In genomic region chr3:119637679-119638525, GRCh38 we compare ENCODE assay signal across 9 cellular contexts. TPM values are rescaled to one million over a fixed set of nuclear protein-coding genes. Genes with fewer than 3 reads are reported as not detected.
A peak's percentile ranks its signal among the peaks of the same experiment; 100 is the strongest.
DNase-seq lines count a peak whose midpoint lies in the region; ATAC-seq, FAIRE-seq and TF ChIP-seq lines count a peak whose summit lies in the region.
"Had no signal": no experiment of that assay in that cellular context is flagged by ENCODE, and none has a peak within 500 bp of the region (broad histone marks: within the 10 kb centered on the region; RNA-seq: fewer than 3 reads in every experiment).

No MANE protein-coding gene starts in this region.

- H3K9ac ChIP-seq in kidney (ENCODE audit: low read length in 2 of 2) = no peak overlapping the region

- TF ChIP-seq CTCF in kidney (IDR thresholded peaks at IDR 0.05; ENCODE audit: borderline replicate concordance, extremely low read depth, insufficient read depth) (no peak), upper lobe of left lung (IDR thresholded peaks at IDR 0.05) (no peak)

- no peaks in the 10 kb centered on the region for H3K27me3 ChIP-seq in upper lobe of left lung

- WGBS in adipose tissue, 3 donors = 38 to 82% (median 43%) methylated on average over 7 of the region's 7 CpGs
- WGBS in upper lobe of left lung, 2 donors = 56 to 69% methylated on average over 7 of the region's 7 CpGs

- TF ChIP-seq EP300 in upper lobe of left lung (IDR thresholded peaks at IDR 0.05) = peak in 2 of 4 donors; percentile 75 to 85

- H3K4me3 ChIP-seq in kidney (ENCODE audit: low read length in 2 of 2) (no peak overlapping the region), upper lobe of left lung (no peak overlapping the region)

- ATAC-seq in GM21360 (IDR thresholded peaks at IDR 0.05; ENCODE audit: unreplicated experiment) = peak; percentile 22
- ATAC-seq in HG03565 (IDR thresholded peaks at IDR 0.05; ENCODE audit: unreplicated experiment) = peak; percentile 17
- ATAC-seq in upper lobe of left lung (ENCODE audit: low FRiP score in 2 of 2) = peak; percentile 68 to 82

- TF ChIP-seq POLR2A in upper lobe of left lung (IDR thresholded peaks at IDR 0.05) = peak in 1 of 4 donors; percentile 32

- H3K36me3 ChIP-seq in kidney (ENCODE audit: control insufficient read depth in 1 of 2, insufficient read depth in 2 of 2, low read length in 2 of 2) (peaks cover 4% of the 10 kb centered on the region in 2 donors), upper lobe of left lung (no peaks in the 10 kb centered on the region)

- FAIRE-seq in kidney (lab: Jason Lieb, UNC) = peak; percentile 55

- no peaks in the 10 kb centered on the region for H3K9me3 ChIP-seq in kidney (ENCODE audit: control insufficient read depth in 1 of 2, low read length in 2 of 2)
- H3K9me3 ChIP-seq in upper lobe of left lung = no peaks in the 10 kb centered on the region

- H3K27ac ChIP-seq in adipose tissue (ENCODE audit: low read depth, low read length) (peak overlapping the region; percentile 53), kidney (ENCODE audit: low read depth in 2 of 2, low read length in 2 of 2) (peak overlapping the region; percentile 81 to 96), upper lobe of left lung (peak overlapping the region; percentile 79 to 93 (median 85))

- DNase-seq in EH (ENCODE audit: low read depth) (peak; percentile 96), kidney (no peak), upper lobe of left lung (no peak), C1 segment of cervical spinal cord (lab: John Stamatoyannopoulos, UW) (no peak)
- no peak for DNase-seq in activated effector memory CD4-positive, alpha-beta T cell treated with anti-CD3 and anti-CD28 coated beads, Interleukin-2, amount 50 U/mL, for 16 hours

- intact Hi-C loops in kidney (cut with DNase I) = no loop called here

- H3K4me1 ChIP-seq in kidney (ENCODE audit: control insufficient read depth in 1 of 2, insufficient read depth in 1 of 2, low read depth in 1 of 2, low read length in 2 of 2) = peaks cover 6 to 10% of the 10 kb centered on the region in 2 donors
- H3K4me1 ChIP-seq in upper lobe of left lung = peaks cover 20 to 34% (median 26%) of the 10 kb centered on the region in 4 donors

RNA-seq across cellular contexts. Expression of gene POPDC2, which starts 22.5 kb away (rescaled TPM):
- 1 to 10 TPM in 2 of 3 donors, under 1 TPM in 1; 0.87 to 4.5 (median 1.7) TPM for polyA plus RNA-seq in adipose tissue
- 3.2 TPM for total RNA-seq in kidney
- 7.3 TPM for polyA plus RNA-seq in kidney (ENCODE audit: insufficient read depth, low read depth, low replicate concordance)
- 1 to 10 TPM; 2.0 to 5.2 (median 2.2) TPM for total RNA-seq in upper lobe of left lung

RNA-seq across cellular contexts. Expression of gene COX17, which starts 39.3 kb away (rescaled TPM):
- polyA plus RNA-seq in adipose tissue (100 to 1,000 TPM in 1 of 3 donors, 10 to 100 TPM in 2; 54.3 to 104 (median 78.3) TPM), kidney (ENCODE audit: insufficient read depth, low read depth, low replicate concordance) (218 TPM)
- total RNA-seq in kidney (46.4 TPM), upper lobe of left lung (10 to 100 TPM; 32.3 to 60.8 (median 51.8) TPM)

RNA-seq across cellular contexts. Expression of gene PLA1A, which starts 40.2 kb away (rescaled TPM):
- polyA plus RNA-seq in adipose tissue (1 to 10 TPM; 1.0 to 5.8 (median 2.7) TPM), kidney (ENCODE audit: insufficient read depth, low read depth, low replicate concordance) (10.1 TPM)
- total RNA-seq in kidney (6.7 TPM), upper lobe of left lung (10 to 100 TPM in 4 of 6 donors, 1 to 10 TPM in 2; 1.0 to 27.8 (median 14.6) TPM)
- total RNA-seq: T-cell had no signal

RNA-seq across cellular contexts. Expression of gene ADPRH, which starts 58.6 kb away (rescaled TPM):
- polyA plus RNA-seq in adipose tissue (1 to 10 TPM; 5.4 to 6.5 (median 6.5) TPM), kidney (ENCODE audit: insufficient read depth, low read depth, low replicate concordance) (5.2 TPM)
- total RNA-seq in kidney (15.0 TPM), upper lobe of left lung (10 to 100 TPM; 18.9 to 33.8 (median 25.1) TPM)

Comparison
In these comparisons a context has a peak if more than half of its experiments do, and no peak if none do; other contexts are left out.
1. ATAC-seq: peak in every context shown above with its lines; median percentile 75 in upper lobe of left lung; 22 in GM21360; 17 in HG03565.